1 cellular context compared by ENCODE assay signal in the genomic region with DNA sequence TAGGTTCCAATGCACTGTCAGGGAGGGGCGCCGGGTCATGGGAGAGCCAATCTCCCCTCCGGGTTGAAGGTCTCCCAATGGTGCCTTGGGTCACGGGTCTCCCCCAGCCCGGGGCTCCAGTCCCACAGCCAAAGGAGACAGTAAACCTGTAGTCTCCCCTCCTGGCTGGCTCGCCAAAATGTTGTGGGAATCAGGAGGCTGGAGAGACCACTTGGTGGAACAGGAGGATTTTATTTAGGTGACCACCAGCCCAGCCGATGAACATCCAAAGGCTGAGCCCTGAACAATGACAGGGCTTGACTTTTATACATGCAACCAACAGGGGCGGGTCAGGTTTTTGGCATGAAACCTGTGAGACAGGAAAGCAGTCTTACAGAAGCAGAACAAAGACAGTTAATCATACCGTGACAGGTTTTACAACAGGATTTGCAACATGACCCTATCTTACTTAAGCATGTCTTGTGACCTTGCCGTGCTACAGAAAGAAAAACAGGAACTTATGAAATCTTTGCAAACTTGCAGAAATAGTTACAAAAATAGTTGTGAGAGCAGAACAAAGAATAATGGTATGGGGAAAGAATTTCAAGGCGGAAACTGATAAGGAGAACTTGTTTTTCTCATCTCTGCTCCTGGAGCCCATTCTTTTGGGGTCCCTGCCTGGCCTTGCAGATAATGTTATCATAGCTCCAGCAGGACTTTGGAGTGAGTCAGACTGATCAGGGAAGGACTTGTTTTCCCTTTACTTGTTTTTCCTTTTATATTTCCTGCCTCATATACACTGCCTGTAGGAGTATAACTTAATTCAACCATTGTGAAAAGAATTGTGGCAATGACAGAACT.
TF ChIP-seq lines count a peak whose summit lies in the region.

No MANE protein-coding gene starts in this region.

TF ChIP-seq in K562, 482 proteins besides CTCF, POLR2A, EP300 and RAD21 (continued from another document and continues in another):
- no peak for TF ChIP-seq SIN3A (IDR thresholded peaks at IDR 0.05; ENCODE audit: borderline replicate concordance in 2 of 2, control insufficient read depth in 1 of 2, low read depth in 2 of 2, low read length in 2 of 2)
- TF ChIP-seq ZNF175 (CRISPR knock-in tag; IDR thresholded peaks at IDR 0.05; ENCODE audit: low read depth) = peak; percentile 79
- TF ChIP-seq NCOA4 (IDR thresholded peaks at IDR 0.05; ENCODE audit: partially characterized antibody) = no peak
- TF ChIP-seq JUN (IDR thresholded peaks at IDR 0.05; ENCODE audit: borderline replicate concordance, low read depth, low read length) = peak; percentile 98
- TF ChIP-seq JUN (CRISPR knock-in tag; IDR thresholded peaks at IDR 0.05; ENCODE audit: borderline replicate concordance) = peak; percentile 96
- no peak for TF ChIP-seq KAT8 (IDR thresholded peaks at IDR 0.05; ENCODE audit: low read depth)
- peak; percentile 72; the same call in 1 of the 2 replicates for TF ChIP-seq SMARCA5 (IDR thresholded peaks at IDR 0.05)
- TF ChIP-seq MBD2 (IDR thresholded peaks at IDR 0.05; ENCODE audit: borderline replicate concordance, low read depth) = peak; percentile 88
- TF ChIP-seq SNRNP70 (optimal IDR thresholded peaks at IDR 0.05; ENCODE audit: low read depth, low read length) = no peak
- TF ChIP-seq, protein P1, sequence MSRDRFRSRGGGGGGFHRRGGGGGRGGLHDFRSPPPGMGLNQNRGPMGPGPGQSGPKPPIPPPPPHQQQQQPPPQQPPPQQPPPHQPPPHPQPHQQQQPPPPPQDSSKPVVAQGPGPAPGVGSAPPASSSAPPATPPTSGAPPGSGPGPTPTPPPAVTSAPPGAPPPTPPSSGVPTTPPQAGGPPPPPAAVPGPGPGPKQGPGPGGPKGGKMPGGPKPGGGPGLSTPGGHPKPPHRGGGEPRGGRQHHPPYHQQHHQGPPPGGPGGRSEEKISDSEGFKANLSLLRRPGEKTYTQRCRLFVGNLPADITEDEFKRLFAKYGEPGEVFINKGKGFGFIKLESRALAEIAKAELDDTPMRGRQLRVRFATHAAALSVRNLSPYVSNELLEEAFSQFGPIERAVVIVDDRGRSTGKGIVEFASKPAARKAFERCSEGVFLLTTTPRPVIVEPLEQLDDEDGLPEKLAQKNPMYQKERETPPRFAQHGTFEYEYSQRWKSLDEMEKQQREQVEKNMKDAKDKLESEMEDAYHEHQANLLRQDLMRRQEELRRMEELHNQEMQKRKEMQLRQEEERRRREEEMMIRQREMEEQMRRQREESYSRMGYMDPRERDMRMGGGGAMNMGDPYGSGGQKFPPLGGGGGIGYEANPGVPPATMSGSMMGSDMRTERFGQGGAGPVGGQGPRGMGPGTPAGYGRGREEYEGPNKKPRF (IDR thresholded peaks at IDR 0.05; ENCODE audit: low read depth, low read length) = no peak
- TF ChIP-seq HMGN3 (IDR thresholded peaks at IDR 0.05; ENCODE audit: borderline replicate concordance, extremely low read depth, insufficient read length, low read depth, low read length) = peak; percentile 99
- TF ChIP-seq ZNF408 (CRISPR knock-in tag; IDR thresholded peaks at IDR 0.05; ENCODE audit: low read depth) = no peak
- TF ChIP-seq TCF7L2 (IDR thresholded peaks at IDR 0.05; ENCODE audit: low read depth, low read length) = peak; percentile 31; the same call in 1 of the 2 replicates
- peak; percentile 90 for TF ChIP-seq DMBX1 (CRISPR knock-in tag; IDR thresholded peaks at IDR 0.05; ENCODE audit: borderline replicate concordance)
- peak; percentile 81 for TF ChIP-seq MTA1 (IDR thresholded peaks at IDR 0.05; ENCODE audit: borderline replicate concordance)
- peak; percentile 76 for TF ChIP-seq MIER1 (IDR thresholded peaks at IDR 0.05; ENCODE audit: low read depth)
- peak in 1 of 2 experiments; percentile 63; a peak in 2 of 4 replicates for TF ChIP-seq SRF (CRISPR knock-in tag; IDR thresholded peaks at IDR 0.05)
- no peak for TF ChIP-seq CHD4 (IDR thresholded peaks at IDR 0.05; ENCODE audit: insufficient read depth, insufficient replicate concordance, low read depth, low read length, poor library complexity, severe bottlenecking)
- no peak for TF ChIP-seq SREBF1 (IDR thresholded peaks at IDR 0.05; ENCODE audit: borderline replicate concordance, low read depth, low read length)
- no peak for TF ChIP-seq TSHZ1 (CRISPR knock-in tag; IDR thresholded peaks at IDR 0.05)
- no peak for TF ChIP-seq ZNF165 (CRISPR knock-in tag; IDR thresholded peaks at IDR 0.05; ENCODE audit: borderline replicate concordance)
- TF ChIP-seq ZNF217 (CRISPR knock-in tag; IDR thresholded peaks at IDR 0.05) = no peak
- no peak for TF ChIP-seq BRD9 (IDR thresholded peaks at IDR 0.05; ENCODE audit: low read depth, partially characterized antibody)
- no peak for TF ChIP-seq ZNF277 (CRISPR knock-in tag; IDR thresholded peaks at IDR 0.05; ENCODE audit: borderline replicate concordance)
- TF ChIP-seq EZH2 (IDR thresholded peaks at IDR 0.05; ENCODE audit: borderline replicate concordance, low read depth, low read length) = peak; percentile 76; the same call in 1 of the 2 replicates
- peak; percentile 81; the same call in 1 of the 2 replicates for TF ChIP-seq TARDBP (IDR thresholded peaks at IDR 0.05)
- peak; percentile 62 for TF ChIP-seq DACH1 (IDR thresholded peaks at IDR 0.05; ENCODE audit: partially characterized antibody)
- TF ChIP-seq MCM5 (IDR thresholded peaks at IDR 0.05; ENCODE audit: low read depth) = no peak
- TF ChIP-seq KLF13 (tag; IDR thresholded peaks at IDR 0.05; ENCODE audit: borderline replicate concordance, low read depth) = no peak
- no peak for TF ChIP-seq ZNF696 (CRISPR knock-in tag; conservative IDR thresholded peaks at IDR 0.05)
- TF ChIP-seq, protein P2, sequence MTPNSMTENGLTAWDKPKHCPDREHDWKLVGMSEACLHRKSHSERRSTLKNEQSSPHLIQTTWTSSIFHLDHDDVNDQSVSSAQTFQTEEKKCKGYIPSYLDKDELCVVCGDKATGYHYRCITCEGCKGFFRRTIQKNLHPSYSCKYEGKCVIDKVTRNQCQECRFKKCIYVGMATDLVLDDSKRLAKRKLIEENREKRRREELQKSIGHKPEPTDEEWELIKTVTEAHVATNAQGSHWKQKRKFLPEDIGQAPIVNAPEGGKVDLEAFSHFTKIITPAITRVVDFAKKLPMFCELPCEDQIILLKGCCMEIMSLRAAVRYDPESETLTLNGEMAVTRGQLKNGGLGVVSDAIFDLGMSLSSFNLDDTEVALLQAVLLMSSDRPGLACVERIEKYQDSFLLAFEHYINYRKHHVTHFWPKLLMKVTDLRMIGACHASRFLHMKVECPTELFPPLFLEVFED (CRISPR knock-in tag; conservative IDR thresholded peaks at IDR 0.05) = no peak
- no peak for TF ChIP-seq SRSF7 (optimal IDR thresholded peaks at IDR 0.05; ENCODE audit: low read depth, low read length)
- TF ChIP-seq YY1 (IDR thresholded peaks at IDR 0.05; ENCODE audit: borderline replicate concordance in 1 of 3, control insufficient read depth in 1 of 3, extremely low read depth in 1 of 3, insufficient read depth in 3 of 3, insufficient read length in 1 of 3, insufficient replicate concordance in 2 of 3, low read depth in 1 of 3, low read length in 2 of 3) = peak in 1 of 3 experiments; percentile 25
- TF ChIP-seq FOXJ3 (CRISPR knock-in tag; IDR thresholded peaks at IDR 0.05) = no peak
- TF ChIP-seq PTBP1 (IDR thresholded peaks at IDR 0.05; ENCODE audit: low read depth, low read length) = no peak
- peak; percentile 86 for TF ChIP-seq EP400 (IDR thresholded peaks at IDR 0.05)
- TF ChIP-seq ZNF121 (CRISPR knock-in tag; conservative IDR thresholded peaks at IDR 0.05) = no peak
- no peak for TF ChIP-seq CREB5 (CRISPR knock-in tag; IDR thresholded peaks at IDR 0.05)
- TF ChIP-seq PHF8 (IDR thresholded peaks at IDR 0.05; ENCODE audit: borderline replicate concordance, low read length) = no peak
- TF ChIP-seq HNRNPUL1 (IDR thresholded peaks at IDR 0.05; ENCODE audit: low read length) = no peak
- TF ChIP-seq, protein P3, sequence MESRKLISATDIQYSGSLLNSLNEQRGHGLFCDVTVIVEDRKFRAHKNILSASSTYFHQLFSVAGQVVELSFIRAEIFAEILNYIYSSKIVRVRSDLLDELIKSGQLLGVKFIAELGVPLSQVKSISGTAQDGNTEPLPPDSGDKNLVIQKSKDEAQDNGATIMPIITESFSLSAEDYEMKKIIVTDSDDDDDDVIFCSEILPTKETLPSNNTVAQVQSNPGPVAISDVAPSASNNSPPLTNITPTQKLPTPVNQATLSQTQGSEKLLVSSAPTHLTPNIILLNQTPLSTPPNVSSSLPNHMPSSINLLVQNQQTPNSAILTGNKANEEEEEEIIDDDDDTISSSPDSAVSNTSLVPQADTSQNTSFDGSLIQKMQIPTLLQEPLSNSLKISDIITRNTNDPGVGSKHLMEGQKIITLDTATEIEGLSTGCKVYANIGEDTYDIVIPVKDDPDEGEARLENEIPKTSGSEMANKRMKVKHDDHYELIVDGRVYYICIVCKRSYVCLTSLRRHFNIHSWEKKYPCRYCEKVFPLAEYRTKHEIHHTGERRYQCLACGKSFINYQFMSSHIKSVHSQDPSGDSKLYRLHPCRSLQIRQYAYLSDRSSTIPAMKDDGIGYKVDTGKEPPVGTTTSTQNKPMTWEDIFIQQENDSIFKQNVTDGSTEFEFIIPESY (CRISPR knock-in tag; IDR thresholded peaks at IDR 0.05) = peak; percentile 39; the same call in 1 of the 2 replicates
- TF ChIP-seq, protein P4, sequence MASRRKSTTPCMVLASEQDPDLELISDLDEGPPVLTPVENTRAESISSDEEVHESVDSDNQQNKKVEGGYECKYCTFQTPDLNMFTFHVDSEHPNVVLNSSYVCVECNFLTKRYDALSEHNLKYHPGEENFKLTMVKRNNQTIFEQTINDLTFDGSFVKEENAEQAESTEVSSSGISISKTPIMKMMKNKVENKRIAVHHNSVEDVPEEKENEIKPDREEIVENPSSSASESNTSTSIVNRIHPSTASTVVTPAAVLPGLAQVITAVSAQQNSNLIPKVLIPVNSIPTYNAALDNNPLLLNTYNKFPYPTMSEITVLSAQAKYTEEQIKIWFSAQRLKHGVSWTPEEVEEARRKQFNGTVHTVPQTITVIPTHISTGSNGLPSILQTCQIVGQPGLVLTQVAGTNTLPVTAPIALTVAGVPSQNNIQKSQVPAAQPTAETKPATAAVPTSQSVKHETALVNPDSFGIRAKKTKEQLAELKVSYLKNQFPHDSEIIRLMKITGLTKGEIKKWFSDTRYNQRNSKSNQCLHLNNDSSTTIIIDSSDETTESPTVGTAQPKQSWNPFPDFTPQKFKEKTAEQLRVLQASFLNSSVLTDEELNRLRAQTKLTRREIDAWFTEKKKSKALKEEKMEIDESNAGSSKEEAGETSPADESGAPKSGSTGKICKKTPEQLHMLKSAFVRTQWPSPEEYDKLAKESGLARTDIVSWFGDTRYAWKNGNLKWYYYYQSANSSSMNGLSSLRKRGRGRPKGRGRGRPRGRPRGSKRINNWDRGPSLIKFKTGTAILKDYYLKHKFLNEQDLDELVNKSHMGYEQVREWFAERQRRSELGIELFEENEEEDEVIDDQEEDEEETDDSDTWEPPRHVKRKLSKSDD (conservative IDR thresholded peaks at IDR 0.05; ENCODE audit: low read length) = no peak
- TF ChIP-seq EHMT2 (IDR thresholded peaks at IDR 0.05) = no peak; the same call in 1 of the 2 replicates
- TF ChIP-seq TFAM (CRISPR knock-in tag; conservative IDR thresholded peaks at IDR 0.05) = no peak
- TF ChIP-seq, protein P5, sequence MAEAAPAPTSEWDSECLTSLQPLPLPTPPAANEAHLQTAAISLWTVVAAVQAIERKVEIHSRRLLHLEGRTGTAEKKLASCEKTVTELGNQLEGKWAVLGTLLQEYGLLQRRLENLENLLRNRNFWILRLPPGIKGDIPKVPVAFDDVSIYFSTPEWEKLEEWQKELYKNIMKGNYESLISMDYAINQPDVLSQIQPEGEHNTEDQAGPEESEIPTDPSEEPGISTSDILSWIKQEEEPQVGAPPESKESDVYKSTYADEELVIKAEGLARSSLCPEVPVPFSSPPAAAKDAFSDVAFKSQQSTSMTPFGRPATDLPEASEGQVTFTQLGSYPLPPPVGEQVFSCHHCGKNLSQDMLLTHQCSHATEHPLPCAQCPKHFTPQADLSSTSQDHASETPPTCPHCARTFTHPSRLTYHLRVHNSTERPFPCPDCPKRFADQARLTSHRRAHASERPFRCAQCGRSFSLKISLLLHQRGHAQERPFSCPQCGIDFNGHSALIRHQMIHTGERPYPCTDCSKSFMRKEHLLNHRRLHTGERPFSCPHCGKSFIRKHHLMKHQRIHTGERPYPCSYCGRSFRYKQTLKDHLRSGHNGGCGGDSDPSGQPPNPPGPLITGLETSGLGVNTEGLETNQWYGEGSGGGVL (CRISPR knock-in tag; IDR thresholded peaks at IDR 0.05) = no peak
